8 cellular contexts compared by ENCODE assay signal in the genomic region with DNA sequence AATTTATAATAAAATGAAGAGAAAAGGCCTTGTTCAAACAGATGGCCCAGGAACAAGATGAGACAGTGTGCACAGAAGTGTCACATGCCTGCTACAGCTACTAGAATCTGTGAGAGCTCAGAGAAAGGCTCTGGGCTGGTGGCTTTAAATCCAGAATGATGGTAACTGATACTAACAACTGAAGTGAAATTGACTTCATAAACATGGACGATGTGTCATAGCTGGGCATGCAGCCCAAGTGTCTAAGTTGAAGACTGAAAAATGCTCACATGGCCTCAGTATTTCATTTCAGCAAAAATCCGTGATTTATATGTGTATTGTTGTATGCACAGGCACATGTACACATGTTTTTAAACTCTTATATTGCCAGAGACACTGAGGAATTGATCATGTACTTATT.
A peak's percentile ranks its signal among the peaks of the same experiment; 100 is the strongest.
DNase-seq lines count a peak whose midpoint lies in the region; ATAC-seq and TF ChIP-seq lines count a peak whose summit lies in the region.

No MANE protein-coding gene starts in this region.

- H3K27ac Mint-ChIP-seq in CD4-positive, alpha-beta T cell = no peak overlapping the region

- intact Hi-C loops in Right ventricle myocardium superior (cut with DNase I) = no loop called here
- intact Hi-C loops in CD4-positive, alpha-beta T cell (cut with DNase I, micrococcal nuclease) = no loop called here

- no peaks in the 10 kb centered on the region for H3K9me3 ChIP-seq in CD4-positive, alpha-beta T cell (ENCODE audit: control insufficient read depth, low read length)

- no peak overlapping the region for H3K4me3 Mint-ChIP-seq in CD4-positive, alpha-beta T cell

- H3K36me3 Mint-ChIP-seq in CD4-positive, alpha-beta T cell (ENCODE audit: low read depth) = no peaks in the 10 kb centered on the region

- H3K4me1 Mint-ChIP-seq in CD4-positive, alpha-beta T cell (ENCODE audit: low read depth) = no peaks in the 10 kb centered on the region

- no peaks in the 10 kb centered on the region for H3K27me3 Mint-ChIP-seq in CD4-positive, alpha-beta T cell

- no peak for TF ChIP-seq CTCF in CD4-positive, alpha-beta T cell (IDR thresholded peaks at IDR 0.05)

- peak; percentile 54 for ATAC-seq in Right ventricle myocardium superior (ENCODE audit: poor library complexity)
- ATAC-seq in CD4-positive, alpha-beta T cell (ENCODE audit: poor library complexity) = no peak
- ATAC-seq in GM21529 (IDR thresholded peaks at IDR 0.05; ENCODE audit: unreplicated experiment) = no peak
- ATAC-seq in HG02763 (IDR thresholded peaks at IDR 0.05; ENCODE audit: unreplicated experiment) = no peak

- CTCF ChIA-PET in CD4-positive, alpha-beta T cell (lab: Charles Lee) = interaction anchor here (1.0 kb wide), 1 partner anchor 10 kb away, joined by 3 read pairs; no protein-coding TSS in a partner anchor

- H3K9me3 Mint-ChIP-seq in CD4-positive, alpha-beta T cell = no peaks in the 10 kb centered on the region

- H3K27ac ChIP-seq in CD4-positive, alpha-beta T cell (ENCODE audit: low read depth, low read length) = no peak overlapping the region

- POLR2A ChIA-PET in CD4-positive, alpha-beta T cell (lab: Charles Lee) = no interaction called here

- DNase-seq in HS-27A (ENCODE audit: low read depth) (peak; percentile 73), SHP77 treated with DMSO at 0.1 percent for 48 hours (lab: John Stamatoyannopoulos, UW) (peak; percentile 53), Right ventricle myocardium superior (peak; percentile 62), smooth muscle cell of the brain vasculature (ENCODE audit: low read depth, low spot score) (peak; percentile 91), mesenteric fat pad (ENCODE audit: low spot score) (no peak)
- no peak for DNase-seq in CD4-positive, alpha-beta T cell

- no peaks in the 10 kb centered on the region for H3K27me3 ChIP-seq in CD4-positive, alpha-beta T cell (ENCODE audit: control insufficient read depth, insufficient read depth, low read length)

Comparison
In these comparisons a context has a peak if more than half of its experiments do, and no peak if none do; other contexts are left out.
1. DNase-seq: peak in HS-27A (single experiment), SHP77 treated with DMSO at 0.1 percent for 48 hours (single experiment), Right ventricle myocardium superior (single experiment) and smooth muscle cell of the brain vasculature (single experiment); none in mesenteric fat pad (single experiment) and CD4-positive, alpha-beta T cell (0 of 10).